ENCODE assay signal across 8 cellular contexts in genomic region chr7:44307301-44307900, GRCh38. TPM values are rescaled to one million over a fixed set of nuclear protein-coding genes. Genes with fewer than 3 reads are reported as not detected.
DNase-seq lines count a peak whose midpoint lies in the region; ATAC-seq and TF ChIP-seq lines count a peak whose summit lies in the region.

No MANE protein-coding gene starts in this region.

- no peaks in the 10 kb centered on the region for H3K9me3 ChIP-seq in BE2C
- no peaks in the 10 kb centered on the region for H3K9me3 ChIP-seq in mammary epithelial cell (replicated peaks; ENCODE audit: insufficient read depth, low read length)
- peaks cover 0 to 5% (median 2%) of the 10 kb centered on the region in 4 donors for H3K9me3 ChIP-seq in tibial nerve

- H3K23ac ChIP-seq in mesendoderm (ENCODE audit: low read length) = no peak overlapping the region

- no peaks in the 10 kb centered on the region for H4K20me1 ChIP-seq in mammary epithelial cell (ENCODE audit: insufficient read depth, low read length)

- CTCF ChIA-PET in mammary epithelial cell (lab: Charles Lee; ENCODE audit: low non-redundant PET) = no interaction called here

- intact Hi-C loops in mammary epithelial cell (cut with micrococcal nuclease) = loop anchor here (1.0 to 5.0 kb wide), 4 partner anchors 45 to 225 kb away; partner anchors contain the start of gene POLM

- H2AK5ac ChIP-seq in mesendoderm (ENCODE audit: low read length) = no peak overlapping the region

- DNase-seq in BE2C (peak; percentile 49), NCI-H510A treated with DMSO at 0.1 percent for 48 hours (lab: John Stamatoyannopoulos, UW) (peak; percentile 63), mammary epithelial cell (peak; percentile 33), mesendoderm (peak; percentile 77), tibial nerve (ENCODE audit: low spot score in 2 of 2) (no peak)

- peak in 1 of 2 donors; percentile 44 for TF ChIP-seq EP300 in tibial nerve (IDR thresholded peaks at IDR 0.05)

- no peak overlapping the region for H3K4ac ChIP-seq in mesendoderm (ENCODE audit: low read depth, low read length)

- no TSS peak for BruUV-seq in mammary epithelial cell (replicated peaks; lab: Mats Ljungman, UMichigan)

- H2BK15ac ChIP-seq in mesendoderm (replicated peaks; ENCODE audit: low read depth) = no peak overlapping the region

- dilution Hi-C loops in mammary epithelial cell (cut with HindIII; ENCODE audit: low sequenced_read_pairs) = no loop called here

- no peak overlapping the region for H4K5ac ChIP-seq in mesendoderm (ENCODE audit: low read length)

- H3K9ac ChIP-seq in mammary epithelial cell (ENCODE audit: insufficient read depth, low read length) = no peak overlapping the region
- no peak overlapping the region for H3K9ac ChIP-seq in mesendoderm (ENCODE audit: low read length)

- no peak overlapping the region for H4K8ac ChIP-seq in mesendoderm (ENCODE audit: low read depth, low read length)

- peak overlapping the region; percentile 43 for H2AFZ ChIP-seq in mammary epithelial cell (ENCODE audit: low read depth, low read length)

- TF ChIP-seq CTCF in BE2C (IDR thresholded peaks at IDR 0.05; ENCODE audit: low read depth, low read length) (peak; percentile 52), GM12875 (IDR thresholded peaks at IDR 0.05; ENCODE audit: borderline replicate concordance, insufficient read depth, low read depth, low read length) (0 out of 2 replicates have a peak, but pooled peaks have one; percentile 22), mammary epithelial cell (conservative IDR thresholded peaks at IDR 0.05 in 1 of 2, IDR thresholded peaks at IDR 0.05 in 1 of 2; ENCODE audit: extremely low read depth in 1 of 2, insufficient read depth in 1 of 2, low read depth in 1 of 2, low read length in 2 of 2) (peak; percentile 27 to 44), tibial nerve (IDR thresholded peaks at IDR 0.05) (peak in 1 of 5 experiments; percentile 10)

- in situ Hi-C loops in mammary epithelial cell (cut with MboI; ENCODE audit: low sequenced_read_pairs in 2 of 2) = no loop called here

- TF ChIP-seq POLR2A in tibial nerve (IDR thresholded peaks at IDR 0.05) = no peak

- ATAC-seq in esophagus mucosa = no peak
- ATAC-seq in HG03354 (IDR thresholded peaks at IDR 0.05; ENCODE audit: poor library complexity, severe bottlenecking, unreplicated experiment) = no peak

- H3K27ac ChIP-seq in mammary epithelial cell (ENCODE audit: insufficient read depth, low read depth, low read length) (peak overlapping the region; percentile 58), mesendoderm (ENCODE audit: low read depth, low read length) (no peak overlapping the region), tibial nerve (peak overlapping the region in 2 of 4 donors; percentile 74 to 86)

- H3K56ac ChIP-seq in mesendoderm (ENCODE audit: low read length) = no peak overlapping the region

- H3K18ac ChIP-seq in mesendoderm (ENCODE audit: low read length) = no peak overlapping the region

- H3K4me2 ChIP-seq in mammary epithelial cell (ENCODE audit: insufficient read depth, low read depth, low read length) = peak overlapping the region; percentile 3
- H3K4me2 ChIP-seq in mesendoderm (ENCODE audit: low read length) = no peak overlapping the region

- no peaks in the 10 kb centered on the region for H3K36me3 ChIP-seq in BE2C
- H3K36me3 ChIP-seq in mammary epithelial cell (ENCODE audit: insufficient read depth, low read length) = no peaks in the 10 kb centered on the region
- no peaks in the 10 kb centered on the region for H3K36me3 ChIP-seq in mesendoderm (ENCODE audit: control insufficient read depth, insufficient read depth, low read length)
- no peaks in the 10 kb centered on the region for H3K36me3 ChIP-seq in tibial nerve

- H3K27me3 ChIP-seq in BE2C = no peaks in the 10 kb centered on the region
- no peaks in the 10 kb centered on the region for H3K27me3 ChIP-seq in mammary epithelial cell (ENCODE audit: insufficient read depth, low read length)
- H3K27me3 ChIP-seq in mesendoderm (ENCODE audit: insufficient read depth, low read length, poor library complexity) = peaks cover 6% of the 10 kb centered on the region
- H3K27me3 ChIP-seq in tibial nerve = peaks cover 0 to 7% of the 10 kb centered on the region in 2 donors

- H3K4me1 ChIP-seq in BE2C = no peaks in the 10 kb centered on the region
- peaks cover 18% of the 10 kb centered on the region for H3K4me1 ChIP-seq in mammary epithelial cell (ENCODE audit: insufficient read depth, low read length)
- H3K4me1 ChIP-seq in mesendoderm (ENCODE audit: control insufficient read depth, low read depth, low read length) = no peaks in the 10 kb centered on the region
- H3K4me1 ChIP-seq in tibial nerve = peaks cover 0 to 23% (median 2%) of the 10 kb centered on the region in 4 donors

- WGBS in mammary epithelial cell (ENCODE audit: low coverage, missing lambda C conversion rate) = 27% methylated on average over 4 of the region's 7 CpGs
- no CpG with 5 or more reads among the region's 7 CpGs for WGBS in mesendoderm (ENCODE audit: extremely low coverage, insufficient coverage, low lambda C conversion rate)
- 65 to 66% methylated on average over 7 of the region's 7 CpGs for WGBS in tibial nerve, 2 donors

- no peaks in the 10 kb centered on the region for H3K79me1 ChIP-seq in mesendoderm (ENCODE audit: low read length)

- no peak overlapping the region for H2BK5ac ChIP-seq in mesendoderm (ENCODE audit: low read length)

- no peak overlapping the region for H3K4me3 ChIP-seq in BE2C (ENCODE audit: low read depth, low read length)
- no peak overlapping the region for H3K4me3 ChIP-seq in GM12875 (ENCODE audit: low read depth, low read length)
- no peak overlapping the region for H3K4me3 ChIP-seq in mammary epithelial cell (replicated peaks in 1 of 3; ENCODE audit: insufficient read depth in 1 of 3, low read depth in 2 of 3, low read length in 3 of 3)
- no peak overlapping the region for H3K4me3 ChIP-seq in mesendoderm (ENCODE audit: low read length)
- H3K4me3 ChIP-seq in tibial nerve = no peak overlapping the region

- H3K79me2 ChIP-seq in mammary epithelial cell (ENCODE audit: insufficient read depth, low read length) (no peaks in the 10 kb centered on the region), mesendoderm (ENCODE audit: control insufficient read depth, insufficient read depth, low read length) (no peaks in the 10 kb centered on the region)

- no peak overlapping the region for H2BK120ac ChIP-seq in mesendoderm (ENCODE audit: low read depth, low read length)

RNA-seq across cellular contexts. Expression of gene CAMK2B, which starts 18.0 kb away (rescaled TPM):
- polyA plus RNA-seq in BE2C (2012; ENCODE audit: insufficient read depth, insufficient read length, low read depth) = 0.71 TPM
- total RNA-seq in mammary epithelial cell (under 1 TPM; 0.33 to 0.64 TPM), tibial nerve (10 to 100 TPM in 2 of 4 donors, 1 to 10 TPM in 2; 9.0 to 14.7 (median 10.9) TPM), esophagus mucosa (1.1 TPM)
- 4.9 TPM for polyA plus RNA-seq in mammary epithelial cell
- 4.2 TPM for polyA minus RNA-seq in mammary epithelial cell
- polyA plus RNA-seq in mesendoderm (2013, experiment 1 of 2) = 0.06 TPM
- polyA plus RNA-seq in mesendoderm (2013, experiment 2 of 2) = 0.08 TPM

Comparison
In these comparisons a context has a peak if more than half of its experiments do, and no peak if none do; other contexts are left out.
1. DNase-seq: peak in BE2C (single experiment), NCI-H510A treated with DMSO at 0.1 percent for 48 hours (single experiment), mammary epithelial cell (single experiment) and mesendoderm (single experiment); none in tibial nerve (0 of 2).